9 cellular contexts compared by ENCODE assay signal in genomic region chr2:127563458-127564428, GRCh38. TPM values are rescaled to one million over a fixed set of nuclear protein-coding genes. Genes with fewer than 3 reads are reported as not detected.
DNase-seq lines count a peak whose midpoint lies in the region; ATAC-seq lines count a peak whose summit lies in the region.
"Had no signal": no experiment of that assay in that cellular context is flagged by ENCODE, and none has a peak within 500 bp of the region (broad histone marks: within the 10 kb centered on the region; RNA-seq: fewer than 3 reads in every experiment).

No MANE protein-coding gene starts in this region.

- peak; percentile 99 for ATAC-seq in GM18870 (IDR thresholded peaks at IDR 0.05; ENCODE audit: unreplicated experiment)
- peak; percentile 97 for ATAC-seq in GM21529 (IDR thresholded peaks at IDR 0.05; ENCODE audit: unreplicated experiment)
- peak; percentile 92 for ATAC-seq in HG03571 (IDR thresholded peaks at IDR 0.05; ENCODE audit: unreplicated experiment)
- ATAC-seq: gastrocnemius medialis had no signal

- DNase-seq in mucosa of gallbladder (ENCODE audit: low spot score) = peak; percentile 25
- DNase-seq in central memory CD4-positive, alpha-beta T cell = no peak
- DNase-seq in NCI-H82 (lab: John Stamatoyannopoulos, UW) = no peak
- no peak for DNase-seq in H4 (ENCODE audit: low spot score)
- DNase-seq in NCI-H1105 treated with DMSO at 0.1 percent for 48 hours (lab: John Stamatoyannopoulos, UW) = no peak
- DNase-seq: gastrocnemius medialis had no signal

RNA-seq across cellular contexts. Expression of gene MYO7B, which starts 28.3 kb away (rescaled TPM):
- 125 TPM for total RNA-seq in mucosa of gallbladder
- total RNA-seq in H4 (2014; rRNA removed; shearing (Covaris generic)) = 0.48 TPM in 1 of 2 replicates, not detected in the other

RNA-seq across cellular contexts. Expression of gene IWS1, which starts 37.5 kb away (rescaled TPM):
- total RNA-seq in mucosa of gallbladder = 37.7 TPM
- total RNA-seq in H4 (2014; rRNA removed; shearing (Covaris generic)) = 39.9 and 41.2 TPM in 2 replicates

Comparison
In these comparisons a context has a peak if more than half of its experiments do, and no peak if none do; other contexts are left out.
1. RNA of gene MYO7B, which starts 28.3 kb away (total RNA-seq): 125 TPM in mucosa of gallbladder (single experiment); 0.48 TPM in H4; every median in the first group is over 10 times any median in the second.
2. Peak in every context shown above with its lines, with median percentiles within 50 percentile points of each other: ATAC-seq.